Comparison of ENCODE assay signal across 8 cellular contexts in genomic region chr20:62382306-62383198, GRCh38. TPM values are rescaled to one million over a fixed set of nuclear protein-coding genes. Genes with fewer than 3 reads are reported as not detected.
A peak's percentile ranks its signal among the peaks of the same experiment; 100 is the strongest.
DNase-seq lines count a peak whose midpoint lies in the region; ATAC-seq and TF ChIP-seq lines count a peak whose summit lies in the region.

No MANE protein-coding gene starts in this region.

- in situ Hi-C loops in HAP-1 (cut with MboI; ENCODE audit: low sequenced_read_pairs): loop anchor here (5.0 kb wide), 1 partner anchor 75 kb away; no protein-coding TSS in a partner anchor

- H3K4me3 ChIP-seq in DND-41 (ENCODE audit: low read depth in 1 of 2, low read length in 2 of 2) (no peak overlapping the region), HAP-1 (no peak overlapping the region), sigmoid colon (no peak overlapping the region)

- H3K9me3 ChIP-seq in DND-41 (ENCODE audit: insufficient read depth, low read length, severe bottlenecking) (no peaks in the 10 kb centered on the region), HAP-1 (no peaks in the 10 kb centered on the region; the same call in 1 of the 2 replicates), sigmoid colon (no peaks in the 10 kb centered on the region)

- TF ChIP-seq CTCF in DND-41 (IDR thresholded peaks at IDR 0.05; ENCODE audit: borderline replicate concordance, extremely low read depth, low read length, poor library complexity, severe bottlenecking) (peak; percentile 98), sigmoid colon (IDR thresholded peaks at IDR 0.05) (peak; percentile 89 to 94 (median 93))

- no peak overlapping the region for H3K27ac ChIP-seq in DND-41 (ENCODE audit: low read length)
- peak overlapping the region; percentile 35 to 66 (median 58) for H3K27ac ChIP-seq in sigmoid colon

- ATAC-seq in DND-41 (ENCODE audit: insufficient read depth, low read depth): peak; percentile 78
- ATAC-seq in left cardiac atrium: peak; percentile 57 to 62
- ATAC-seq in HG03139 (IDR thresholded peaks at IDR 0.05; ENCODE audit: unreplicated experiment): no peak

- no peak for TF ChIP-seq POLR2A in sigmoid colon (IDR thresholded peaks at IDR 0.05)

- H3K4me2 ChIP-seq in DND-41 (ENCODE audit: insufficient read depth, low read length): no peak overlapping the region

- H3K4me1 ChIP-seq in DND-41 (ENCODE audit: insufficient read depth, low read length): peaks cover 16% of the 10 kb centered on the region
- H3K4me1 ChIP-seq in HAP-1: peaks cover 3% of the 10 kb centered on the region
- peaks cover 0 to 41% (median 32%) of the 10 kb centered on the region in 4 donors for H3K4me1 ChIP-seq in sigmoid colon

- peaks cover 5% of the 10 kb centered on the region for H4K20me1 ChIP-seq in DND-41 (ENCODE audit: insufficient read depth, low read length)

- no peak for TF ChIP-seq EP300 in sigmoid colon (IDR thresholded peaks at IDR 0.05)

- H3K9ac ChIP-seq in DND-41 (ENCODE audit: low read depth, low read length): no peak overlapping the region

- no peak overlapping the region for H2AFZ ChIP-seq in DND-41 (ENCODE audit: low read depth, low read length)

- H3K36me3 ChIP-seq in DND-41 (ENCODE audit: insufficient read depth, low read length) (peaks cover 20% of the 10 kb centered on the region), HAP-1 (replicated peaks) (peaks cover 4% of the 10 kb centered on the region), sigmoid colon (no peaks in the 10 kb centered on the region)

- DNase-seq in DND-41 (peak; percentile 85), HAP-1 (ENCODE audit: low spot score in 2 of 2) (peak; percentile 71 to 90), NCI-H146 (lab: John Stamatoyannopoulos, UW) (peak; percentile 84), T follicular helper cell (ENCODE audit: low read depth) (peak; percentile 73), left cardiac atrium (peak; percentile 75), sigmoid colon (peak; percentile 89)
- DNase-seq in activated naive CD8-positive, alpha-beta T cell treated with anti-CD3 and anti-CD28 coated beads, Interleukin-2, amount 50 U/mL, for 16 hours (ENCODE audit: low read depth, low spot score): peak; percentile 57

- intact Hi-C loops in left cardiac atrium (cut with DNase I): loop anchor here (2.0 to 5.0 kb wide), 2 partner anchors 80 kb away; partner anchors contain the start of gene ADRM1 (in 2 of the 2)
- intact Hi-C loops in sigmoid colon (cut with DNase I): loop anchor here (1.0 to 10.0 kb wide), 2 partner anchors 80 to 238 kb away; partner anchors contain the start of genes ADRM1, PSMA7 and SS18L1

- peaks cover 37% of the 10 kb centered on the region for H3K79me2 ChIP-seq in DND-41 (ENCODE audit: insufficient read depth, low read length)

- H3K27me3 ChIP-seq in DND-41 (ENCODE audit: insufficient read depth, low read length, poor library complexity) (no peaks in the 10 kb centered on the region), HAP-1 (ENCODE audit: low read depth) (no peaks in the 10 kb centered on the region), sigmoid colon (no peaks in the 10 kb centered on the region)

- 41 to 47% methylated on average over 18 of the region's 18 CpGs for WGBS in sigmoid colon, 2 donors

RNA-seq across cellular contexts. Expression of gene RPS21, which starts 4.4 kb away (rescaled TPM):
- total RNA-seq in left cardiac atrium (100 to 1,000 TPM; 733 to 750 TPM), sigmoid colon (1,000 to 10,000 TPM; 2,383 to 8,235 (median 5,456) TPM)
- 1,000 to 10,000 TPM; 2,794 to 6,260 (median 4,441) TPM for polyA plus RNA-seq in sigmoid colon

RNA-seq across cellular contexts. Expression of gene LAMA5, which starts 15.4 kb away (rescaled TPM):
- total RNA-seq in left cardiac atrium (100 to 1,000 TPM in 1 of 2 donors, 10 to 100 TPM in 1; 70.4 to 113 TPM), sigmoid colon (100 to 1,000 TPM in 3 of 4 donors, 10 to 100 TPM in 1; 53.5 to 409 (median 134) TPM)
- 10 to 100 TPM in 1 of 3 donors, 1 to 10 TPM in 2; 1.8 to 56.5 (median 3.2) TPM for polyA plus RNA-seq in sigmoid colon

RNA-seq across cellular contexts. Expression of gene CABLES2, which starts 24.5 kb away (rescaled TPM):
- total RNA-seq in left cardiac atrium (10 to 100 TPM; 20.6 to 25.3 TPM), sigmoid colon (1 to 10 TPM; 1.8 to 6.5 (median 4.2) TPM)
- 1 to 10 TPM; 3.5 to 6.9 (median 3.6) TPM for polyA plus RNA-seq in sigmoid colon

RNA-seq across cellular contexts. Expression of gene RBBP8NL, which starts 44.8 kb away (rescaled TPM):
- total RNA-seq in left cardiac atrium (not detected), sigmoid colon (not detected)
- polyA plus RNA-seq in sigmoid colon: 10 to 100 TPM in 1 of 3 donors, 1 to 10 TPM in 2; 4.2 to 12.5 (median 5.4) TPM
